Comparison of ENCODE assay signal across 34 cellular contexts in genomic region chr19:40581531-40581930, GRCh38.
"Had no signal": no experiment of that assay in that cellular context is flagged by ENCODE, and none has a peak within 500 bp of the region (broad histone marks: within the 10 kb centered on the region; RNA-seq: fewer than 3 reads in every experiment).

No MANE protein-coding gene starts in this region.

- H3K9me3 ChIP-seq: ascending aorta, breast epithelium, colonic mucosa, esophagus muscularis mucosa, gastrocnemius medialis, heart left ventricle had no signal

- DNase-seq: activated CD4-positive, alpha-beta memory T cell treated with anti-CD3 and anti-CD28 coated beads for 36 hours; activated CD4-positive, alpha-beta T cell treated with anti-CD3 and anti-CD28 coated beads for 36 hours; activated CD4-positive, alpha-beta T cell treated with anti-CD3 and anti-CD28 coated beads, Interleukin-2, amount 10 ng/mL, durations not matched to agents 24 days and 14 days; activated CD4-positive, CD25-positive, alpha-beta regulatory T cell; activated CD4-positive, CD25-positive, alpha-beta regulatory T cell treated with anti-CD3 and anti-CD28 coated beads, Interleukin-2, amount 50 U/mL, for 72 hours; activated CD8-positive, alpha-beta memory T cell treated with anti-CD3 and anti-CD28 coated beads, Interleukin-2, amount 10 ng/mL, durations not matched to agents 7 days and 5 days; activated CD8-positive, alpha-beta memory T cell treated with anti-CD3 and anti-CD28 coated beads, Interleukin-2, amount 50 U/mL, for 4 hours; activated CD8-positive, alpha-beta T cell treated with anti-CD3 and anti-CD28 coated beads, Interleukin-2, amount 10 ng/mL, durations not matched to agents 7 days and 5 days; activated gamma-delta T cell; activated naive CD4-positive, alpha-beta T cell; activated naive CD4-positive, alpha-beta T cell treated with anti-CD3 and anti-CD28 coated beads, Interleukin-2, amount 10 ng/mL, durations not matched to agents 7 days and 5 days; activated naive CD8-positive, alpha-beta T cell treated with anti-CD3 and anti-CD28 coated beads, Interleukin-2, amount 10 ng/mL, durations not matched to agents 7 days and 5 days; activated T-cell treated with anti-CD3 and anti-CD28 coated beads, Interleukin-2, amount 50 U/mL, for 1 hour; activated T-cell treated with anti-CD3 and anti-CD28 coated beads, Interleukin-2, amount 50 U/mL, for 72 hours; central memory CD4-positive, alpha-beta T cell; cerebellar nuclear complex; colonic mucosa; dorsolateral prefrontal cortex; effector memory CD4-positive, alpha-beta T cell; endodermal cell; erythroblast; foreskin keratinocyte; gastrocnemius medialis; glutamatergic neuron; heart left ventricle; T-cell had no signal

- H3K36me3 ChIP-seq: breast epithelium, cardiac muscle cell, colonic mucosa had no signal

- H3K27ac ChIP-seq: ascending aorta, breast epithelium, cardiac muscle cell, colonic mucosa, dorsolateral prefrontal cortex, esophagus muscularis mucosa, foreskin keratinocyte, gastrocnemius medialis, heart left ventricle had no signal

- H3K4me1 ChIP-seq: breast epithelium, colonic mucosa had no signal

- H3K9me3 Mint-ChIP-seq: activated CD4-positive, alpha-beta memory T cell treated with anti-CD3 and anti-CD28 coated beads for 36 hours; activated CD4-positive, alpha-beta T cell treated with anti-CD3 and anti-CD28 coated beads, Interleukin-2, amount 10 ng/mL, durations not matched to agents 24 days and 14 days; activated naive CD4-positive, alpha-beta T cell treated with anti-CD3 and anti-CD28 coated beads, Interleukin-2, amount 10 ng/mL, durations not matched to agents 7 days and 5 days; activated naive CD4-positive, alpha-beta T cell treated with anti-CD3 and anti-CD28 coated beads, Interleukin-2, amount 50 U/mL, for 72 hours; activated naive CD8-positive, alpha-beta T cell treated with anti-CD3 and anti-CD28 coated beads, Interleukin-2, amount 10 ng/mL, durations not matched to agents 7 days and 5 days; activated T-cell treated with anti-CD3 and anti-CD28 coated beads, Interleukin-2, amount 50 U/mL, for 72 hours; brain; endodermal cell; T-cell; T-helper 1 cell treated with Interleukin-12 subunit alpha and Interleukin-12 subunit beta and Interleukin-4 antibody, amounts not matched to agents 30 μg/mL and 1 μg/mL, for 36 hours; T-helper 2 cell treated with Interferon-gamma antibody and Interleukin-4, amounts not matched to agents 5 μg/mL and 100 μg/mL, for 36 hours had no signal

- H3K27me3 Mint-ChIP-seq: activated CD4-positive, alpha-beta memory T cell treated with anti-CD3 and anti-CD28 coated beads for 36 hours; activated CD4-positive, alpha-beta T cell treated with anti-CD3 and anti-CD28 coated beads for 36 hours; activated CD4-positive, alpha-beta T cell treated with anti-CD3 and anti-CD28 coated beads, Interleukin-2, amount 10 ng/mL, durations not matched to agents 24 days and 14 days; activated CD8-positive, alpha-beta memory T cell treated with anti-CD3 and anti-CD28 coated beads, Interleukin-2, amount 10 ng/mL, durations not matched to agents 7 days and 5 days; activated naive CD4-positive, alpha-beta T cell treated with anti-CD3 and anti-CD28 coated beads, Interleukin-2, amount 10 ng/mL, durations not matched to agents 7 days and 5 days; activated naive CD8-positive, alpha-beta T cell treated with anti-CD3 and anti-CD28 coated beads, Interleukin-2, amount 10 ng/mL, durations not matched to agents 7 days and 5 days; brain; T-cell had no signal

- H3K27ac Mint-ChIP-seq: activated CD4-positive, alpha-beta memory T cell treated with anti-CD3 and anti-CD28 coated beads for 36 hours; activated CD4-positive, alpha-beta T cell treated with anti-CD3 and anti-CD28 coated beads for 36 hours; activated CD4-positive, alpha-beta T cell treated with anti-CD3 and anti-CD28 coated beads, Interleukin-2, amount 10 ng/mL, durations not matched to agents 24 days and 14 days; activated CD8-positive, alpha-beta memory T cell treated with anti-CD3 and anti-CD28 coated beads, Interleukin-2, amount 10 ng/mL, durations not matched to agents 7 days and 5 days; activated CD8-positive, alpha-beta T cell treated with anti-CD3 and anti-CD28 coated beads, Interleukin-2, amount 10 ng/mL, durations not matched to agents 7 days and 5 days; activated naive CD4-positive, alpha-beta T cell treated with anti-CD3 and anti-CD28 coated beads, Interleukin-2, amount 10 ng/mL, durations not matched to agents 7 days and 5 days; activated naive CD8-positive, alpha-beta T cell treated with anti-CD3 and anti-CD28 coated beads, Interleukin-2, amount 10 ng/mL, durations not matched to agents 7 days and 5 days; activated T-cell treated with anti-CD3 and anti-CD28 coated beads, Interleukin-2, amount 50 U/mL, for 72 hours; brain; endodermal cell; T-cell; T-helper 1 cell treated with Interleukin-12 subunit alpha and Interleukin-12 subunit beta and Interleukin-4 antibody, amounts not matched to agents 30 μg/mL and 1 μg/mL, for 36 hours; T-helper 2 cell treated with Interferon-gamma antibody and Interleukin-4, amounts not matched to agents 5 μg/mL and 100 μg/mL, for 36 hours had no signal

- H3K4me3 Mint-ChIP-seq: activated CD4-positive, alpha-beta memory T cell treated with anti-CD3 and anti-CD28 coated beads for 36 hours; activated CD4-positive, alpha-beta T cell treated with anti-CD3 and anti-CD28 coated beads for 36 hours; activated CD4-positive, alpha-beta T cell treated with anti-CD3 and anti-CD28 coated beads, Interleukin-2, amount 10 ng/mL, durations not matched to agents 24 days and 14 days; activated CD8-positive, alpha-beta memory T cell treated with anti-CD3 and anti-CD28 coated beads, Interleukin-2, amount 10 ng/mL, durations not matched to agents 7 days and 5 days; activated CD8-positive, alpha-beta T cell treated with anti-CD3 and anti-CD28 coated beads, Interleukin-2, amount 10 ng/mL, durations not matched to agents 7 days and 5 days; activated naive CD4-positive, alpha-beta T cell treated with anti-CD3 and anti-CD28 coated beads, Interleukin-2, amount 10 ng/mL, durations not matched to agents 7 days and 5 days; activated naive CD8-positive, alpha-beta T cell treated with anti-CD3 and anti-CD28 coated beads, Interleukin-2, amount 10 ng/mL, durations not matched to agents 7 days and 5 days; activated T-cell treated with anti-CD3 and anti-CD28 coated beads, Interleukin-2, amount 50 U/mL, for 72 hours; endodermal cell; T-cell; T-helper 1 cell treated with Interleukin-12 subunit alpha and Interleukin-12 subunit beta and Interleukin-4 antibody, amounts not matched to agents 30 μg/mL and 1 μg/mL, for 36 hours; T-helper 2 cell treated with Interferon-gamma antibody and Interleukin-4, amounts not matched to agents 5 μg/mL and 100 μg/mL, for 36 hours had no signal

- H3K27me3 ChIP-seq: ascending aorta, breast epithelium, cardiac muscle cell, colonic mucosa, dorsolateral prefrontal cortex, esophagus muscularis mucosa, foreskin keratinocyte, gastrocnemius medialis, heart left ventricle had no signal

- H3K4me3 ChIP-seq: ascending aorta, breast epithelium, cardiac muscle cell, colonic mucosa, dorsolateral prefrontal cortex, esophagus muscularis mucosa, gastrocnemius medialis, heart left ventricle had no signal
